In genomic region chr19:41264581-41265375, GRCh38 we compare ENCODE assay signal across 8 cellular contexts. TPM values are rescaled to one million over a fixed set of nuclear protein-coding genes. Genes with fewer than 3 reads are reported as not detected.
A peak's percentile ranks its signal among the peaks of the same experiment; 100 is the strongest.
DNase-seq lines count a peak whose midpoint lies in the region; ATAC-seq, FAIRE-seq and TF ChIP-seq lines count a peak whose summit lies in the region.

No MANE protein-coding gene starts in this region.

- H3K9me3 ChIP-seq in DND-41 (ENCODE audit: insufficient read depth, low read length, severe bottlenecking): no peaks in the 10 kb centered on the region
- H3K9me3 ChIP-seq in T-helper 17 cell (ENCODE audit: control insufficient read depth, low read length, poor library complexity, severe bottlenecking): no peaks in the 10 kb centered on the region
- H3K9me3 ChIP-seq in K562 (replicated peaks; ENCODE audit: control insufficient read depth, insufficient read depth, low read depth, low read length): no peaks in the 10 kb centered on the region

- ATAC-seq in DND-41 (ENCODE audit: insufficient read depth, low read depth): no peak
- ATAC-seq in T-helper 17 cell: no peak
- ATAC-seq in K562: peak; percentile 11; the same call in 2 of the 3 replicates
- ATAC-seq in GM21576 (IDR thresholded peaks at IDR 0.05; ENCODE audit: unreplicated experiment): no peak

- H3K79me2 ChIP-seq in DND-41 (ENCODE audit: insufficient read depth, low read length) (peaks cover 63% of the 10 kb centered on the region), K562 (ENCODE audit: control insufficient read depth, insufficient read depth, low read length) (peaks cover 61% of the 10 kb centered on the region)

- H3K4me1 ChIP-seq in DND-41 (ENCODE audit: insufficient read depth, low read length): peaks cover 41% of the 10 kb centered on the region
- peaks cover 11 to 31% of the 10 kb centered on the region in 2 experiments; a peak in 4 of 5 replicates for H3K4me1 ChIP-seq in K562 (replicated peaks in 1 of 2; ENCODE audit: control insufficient read depth in 2 of 2, insufficient read depth in 2 of 2, low read length in 2 of 2)

- under 1% methylated on average over 53 of the region's 75 CpGs for WGBS in K562 (ENCODE audit: insufficient coverage, low coverage, missing lambda C conversion rate)

- FAIRE-seq in HTR-8/SVneo (lab: Jason Lieb, UNC) (no peak), K562 (lab: Jason Lieb, UNC) (no peak)

- peaks cover 17% of the 10 kb centered on the region for H3K36me3 Mint-ChIP-seq in T-helper 17 cell (ENCODE audit: low read depth)

- in situ Hi-C loops in K562 (cut with MboI): loop anchor here (5.0 kb wide), 1 partner anchor 62 kb away; no protein-coding TSS in a partner anchor

- H3K4me3 ChIP-seq in DND-41 (ENCODE audit: low read depth in 1 of 2, low read length in 2 of 2): peak overlapping the region; percentile 65 to 71
- peak overlapping the region; percentile 94 for H3K4me3 ChIP-seq in K562

- no peaks in the 10 kb centered on the region for H3K27me3 Mint-ChIP-seq in T-helper 17 cell

- H3K27me3 ChIP-seq in DND-41 (ENCODE audit: insufficient read depth, low read length, poor library complexity) (no peaks in the 10 kb centered on the region), K562 (ENCODE audit: control insufficient read depth in 2 of 2, insufficient read depth in 2 of 2, low read length in 2 of 2) (peaks cover 0 to 4% of the 10 kb centered on the region in 2 experiments; a peak in 1 of 5 replicates)

- peak; percentile 76 for DNase-seq in DND-41
- peak; percentile 52 for DNase-seq in HTR-8/SVneo (ENCODE audit: insufficient read length, low spot score)
- DNase-seq in T-helper 17 cell: peak; percentile 17 to 32 (median 22)
- peak; percentile 66 to 74 (median 72) for DNase-seq in K562 (ENCODE audit: extremely low read depth in 1 of 4, low spot score in 3 of 4)
- peak; percentile 48 for DNase-seq in iPS-NIHi7 (ENCODE audit: extremely low spot score)
- DNase-seq in stimulated activated CD4-positive, alpha-beta T cell treated with anti-CD3 and anti-CD28 coated beads, Interleukin-15, amount 100 ng/mL, for 1 hour (ENCODE audit: low read depth in 1 of 2, low spot score in 1 of 2): peak; percentile 9 to 51
- DNase-seq in ecto neural progenitor cell (ENCODE audit: low spot score): no peak

- no peaks in the 10 kb centered on the region for H3K9me1 ChIP-seq in K562 (ENCODE audit: control insufficient read depth, insufficient read depth, low read length)

- intact Hi-C loops in K562 (cut with micrococcal nuclease): loop anchor here (2.0 to 5.0 kb wide), 4 partner anchors 37 to 174 kb away; partner anchors contain the start of genes DMAC2 and TGFB1

- BruUV-seq in K562 (replicated peaks; lab: Mats Ljungman, UMichigan): no TSS peak

- H2AFZ ChIP-seq in DND-41 (ENCODE audit: low read depth, low read length) (peak overlapping the region; percentile 59), K562 (ENCODE audit: low read depth, low read length) (peak overlapping the region; percentile 69)

- TF ChIP-seq CTCF in DND-41 (IDR thresholded peaks at IDR 0.05; ENCODE audit: borderline replicate concordance, extremely low read depth, low read length, poor library complexity, severe bottlenecking) (no peak), K562 (IDR thresholded peaks at IDR 0.05 in 2 of 3, conservative IDR thresholded peaks at IDR 0.05 in 1 of 3; ENCODE audit: insufficient read depth in 2 of 3, low read depth in 1 of 3, low read length in 3 of 3) (0 out of 6 replicates have a peak, but pooled peaks of 1 of the 3 experiments have one; percentile 7)

- peak; percentile 51; the same call in 1 of the 2 replicates for TF ChIP-seq POLR2A in K562 (conservative IDR thresholded peaks at IDR 0.05)

- TF ChIP-seq RAD21 in K562 (CRISPR knock-in tag; conservative IDR thresholded peaks at IDR 0.05 in 1 of 2, IDR thresholded peaks at IDR 0.05 in 1 of 2): no peak

- H3K36me3 ChIP-seq in DND-41 (ENCODE audit: insufficient read depth, low read length) (peaks cover 47% of the 10 kb centered on the region), K562 (ENCODE audit: control insufficient read depth, insufficient read depth, low read length) (peaks cover 34% of the 10 kb centered on the region)

- H3K4me1 Mint-ChIP-seq in T-helper 17 cell: peaks cover 55% of the 10 kb centered on the region

- POLR2A ChIA-PET in K562 (lab: Yijun Ruan, JAX): interaction anchor here (0.6 to 3.0 kb wide), 19 partner anchors 8 to 457 kb away, joined by 3 to 16 read pairs (median 7); partner anchors contain the start of genes AXL and CYP2S1

- peak overlapping the region; percentile 95 for H3K4me3 Mint-ChIP-seq in T-helper 17 cell

- peaks cover 28% of the 10 kb centered on the region for H4K20me1 ChIP-seq in DND-41 (ENCODE audit: insufficient read depth, low read length)
- no peaks in the 10 kb centered on the region; the same call in 1 of the 2 replicates for H4K20me1 ChIP-seq in K562 (replicated peaks; ENCODE audit: control insufficient read depth, insufficient read depth, low read length)

- CTCF ChIA-PET in K562 (lab: Yijun Ruan, JAX; ENCODE audit: low intra/inter-chr PET ratio): no interaction called here

- TF ChIP-seq EP300 in K562 (IDR thresholded peaks at IDR 0.05; ENCODE audit: low read length): no peak

- H3K27ac Mint-ChIP-seq in T-helper 17 cell: peak overlapping the region; percentile 100

- peak overlapping the region; percentile 98 for H3K9ac ChIP-seq in DND-41 (ENCODE audit: low read depth, low read length)
- H3K9ac ChIP-seq in K562 (ENCODE audit: insufficient read depth in 1 of 2, low read depth in 2 of 2, low read length in 2 of 2): peak overlapping the region; percentile 99 to 100

- H3K27ac ChIP-seq in DND-41 (ENCODE audit: low read length) (peak overlapping the region; percentile 94), K562 (ENCODE audit: extremely low read depth, low read depth, low read length) (peak overlapping the region; percentile 99)

- H3K4me2 ChIP-seq in DND-41 (ENCODE audit: insufficient read depth, low read length) (peak overlapping the region; percentile 76), K562 (ENCODE audit: insufficient read depth, low read length) (peak overlapping the region; percentile 91)

RNA-seq across cellular contexts. Expression of gene HNRNPUL1, which starts 0.6 kb away (rescaled TPM):
- 100 to 1,000 TPM; 316 to 329 TPM for total RNA-seq in T-helper 17 cell
- 232 and 237 TPM in 2 replicates for total RNA-seq in K562 (2011; cell fraction: chromatin; rRNA removed; ENCODE audit: low replicate concordance)
- 95.1 and 105 TPM in 2 replicates for total RNA-seq in K562 (2011; cell fraction: nucleolus; rRNA removed)
- total RNA-seq in K562 (2011; cell fraction: nucleoplasm; rRNA removed): 117 and 149 TPM in 2 replicates
- 85.0 and 99.3 TPM in 2 replicates for total RNA-seq in K562 (2014; rRNA removed)
- total RNA-seq in K562 (2014; rRNA removed; fragmentation: Illumina TruSeq; extraction: Trizol): 69.9 and 78.2 TPM in 2 replicates
- total RNA-seq in K562 (2015; rRNA removed; fragmentation: Illumina TruSeq; extraction: Trizol): 85.9 and 88.7 TPM in 2 replicates
- total RNA-seq in K562 (2021): 196 and 211 TPM in 2 replicates
- polyA plus RNA-seq in K562 (2011; rRNA removed): 39.2 and 59.3 TPM in 2 replicates
- polyA plus RNA-seq in K562 (2011; cell fraction: cytosol; rRNA removed): 36.1 and 60.0 TPM in 2 replicates
- polyA plus RNA-seq in K562 (2011; cell fraction: nucleus; rRNA removed): 43.7 and 55.9 TPM in 2 replicates
- 121 and 132 TPM in 2 replicates for polyA plus RNA-seq in K562 (2012)
- 138 and 160 TPM in 2 replicates for polyA plus RNA-seq in K562 (2014; fragmentation: Illumina TruSeq; extraction: Trizol)
- polyA plus RNA-seq in K562 (2014; fragmentation: Nextera tagmentation; extraction: Ambion mirVana): 1 to 10 TPM; 7.3 to 9.4 TPM
- 93.8 and 107 TPM in 2 replicates for polyA plus RNA-seq in K562 (2014; rRNA removed)
- 53.3 and 64.4 TPM in 2 replicates for polyA minus RNA-seq in K562 (2011; rRNA and poly(A)+ RNA removed)
- polyA minus RNA-seq in K562 (2011; cell fraction: cytosol; rRNA and poly(A)+ RNA removed): 50.4 and 56.1 TPM in 2 replicates
- 40.3 and 68.6 TPM in 2 replicates for polyA minus RNA-seq in K562 (2011; cell fraction: nucleus; rRNA and poly(A)+ RNA removed)

RNA-seq across cellular contexts. Expression of gene CCDC97, which starts 45.2 kb away (rescaled TPM):
- total RNA-seq in T-helper 17 cell (10 to 100 TPM; 34.7 to 35.4 TPM), K562 (2014; rRNA removed) (8.0 and 10.8 TPM in 2 replicates), K562 (2014; rRNA removed; fragmentation: Illumina TruSeq; extraction: Trizol) (2.2 and 3.3 TPM in 2 replicates), K562 (2015; rRNA removed; fragmentation: Illumina TruSeq; extraction: Trizol) (5.5 and 7.0 TPM in 2 replicates), K562 (2021) (16.5 and 18.0 TPM in 2 replicates)
- total RNA-seq in K562 (2011; cell fraction: chromatin; rRNA removed; ENCODE audit: low replicate concordance): 9.7 and 23.9 TPM in 2 replicates
- total RNA-seq in K562 (2011; cell fraction: nucleolus; rRNA removed): 14.2 and 16.3 TPM in 2 replicates
- total RNA-seq in K562 (2011; cell fraction: nucleoplasm; rRNA removed): 17.3 and 25.1 TPM in 2 replicates
- polyA plus RNA-seq in K562 (2011; rRNA removed) (3.6 and 5.0 TPM in 2 replicates), K562 (2014; fragmentation: Illumina TruSeq; extraction: Trizol) (9.8 and 13.2 TPM in 2 replicates), K562 (2014; fragmentation: Nextera tagmentation; extraction: Ambion mirVana) (under 1 TPM; 0.60 to 0.79 TPM), K562 (2014; rRNA removed) (8.8 and 11.3 TPM in 2 replicates)
- polyA plus RNA-seq in K562 (2011; cell fraction: cytosol; rRNA removed): 6.2 and 8.2 TPM in 2 replicates
- polyA plus RNA-seq in K562 (2011; cell fraction: nucleus; rRNA removed): 4.3 and 6.3 TPM in 2 replicates
- polyA plus RNA-seq in K562 (2012): 10.0 and 27.9 TPM in 2 replicates
- 3.7 and 4.4 TPM in 2 replicates for polyA minus RNA-seq in K562 (2011; rRNA and poly(A)+ RNA removed)
- 3.2 and 4.2 TPM in 2 replicates for polyA minus RNA-seq in K562 (2011; cell fraction: cytosol; rRNA and poly(A)+ RNA removed)
- 6.8 and 8.3 TPM in 2 replicates for polyA minus RNA-seq in K562 (2011; cell fraction: nucleus; rRNA and poly(A)+ RNA removed)

RNA-seq across cellular contexts. Expression of gene AXL, which starts 45.8 kb away (rescaled TPM):
- under 1 TPM; 0.22 to 0.44 TPM for total RNA-seq in T-helper 17 cell
- total RNA-seq in K562 (2011; cell fraction: chromatin; rRNA removed; ENCODE audit: low replicate concordance): 5.6 and 26.9 TPM in 2 replicates
- 15.1 and 31.7 TPM in 2 replicates for total RNA-seq in K562 (2011; cell fraction: nucleolus; rRNA removed)
- total RNA-seq in K562 (2011; cell fraction: nucleoplasm; rRNA removed): 14.5 and 18.9 TPM in 2 replicates
- total RNA-seq in K562 (2014; rRNA removed): 1.6 and 2.6 TPM in 2 replicates
- total RNA-seq in K562 (2014; rRNA removed; fragmentation: Illumina TruSeq; extraction: Trizol): 1.2 and 1.4 TPM in 2 replicates
- total RNA-seq in K562 (2015; rRNA removed; fragmentation: Illumina TruSeq; extraction: Trizol): 0.79 and 0.80 TPM in 2 replicates
- 3.0 and 3.4 TPM in 2 replicates for total RNA-seq in K562 (2021)
- 6.0 and 6.6 TPM in 2 replicates for polyA plus RNA-seq in K562 (2011; rRNA removed)
- 5.2 and 17.6 TPM in 2 replicates for polyA plus RNA-seq in K562 (2011; cell fraction: cytosol; rRNA removed)
- 3.2 and 12.0 TPM in 2 replicates for polyA plus RNA-seq in K562 (2011; cell fraction: nucleus; rRNA removed)
- polyA plus RNA-seq in K562 (2012): 1.4 and 3.0 TPM in 2 replicates
- polyA plus RNA-seq in K562 (2014; fragmentation: Illumina TruSeq; extraction: Trizol): 1.6 and 2.0 TPM in 2 replicates
- 1 to 10 TPM; 1.9 to 2.0 TPM for polyA plus RNA-seq in K562 (2014; fragmentation: Nextera tagmentation; extraction: Ambion mirVana)
- polyA plus RNA-seq in K562 (2014; rRNA removed): 1.1 and 1.2 TPM in 2 replicates
- polyA minus RNA-seq in K562 (2011; rRNA and poly(A)+ RNA removed): 20.1 and 36.0 TPM in 2 replicates
- 21.2 and 32.5 TPM in 2 replicates for polyA minus RNA-seq in K562 (2011; cell fraction: cytosol; rRNA and poly(A)+ RNA removed)
- 4.9 and 8.2 TPM in 2 replicates for polyA minus RNA-seq in K562 (2011; cell fraction: nucleus; rRNA and poly(A)+ RNA removed)
